Comparison of ENCODE assay signal across 8 cellular contexts in genomic region chr15:101723874-101724674, GRCh38. TPM values are rescaled to one million over a fixed set of nuclear protein-coding genes. Genes with fewer than 3 reads are reported as not detected.
DNase-seq lines count a peak whose midpoint lies in the region; ATAC-seq lines count a peak whose summit lies in the region.

TSS of gene TARS3 (minus strand) at chr15:101724473. CDS start at chr15:101724387, 86 bp downstream.

- peak; percentile 95 for DNase-seq in Ammon's horn (ENCODE audit: low spot score)
- peak; percentile 64 for DNase-seq in NCI-H510A (lab: John Stamatoyannopoulos, UW)
- peak; percentile 96 to 98 for DNase-seq in activated CD4-positive, alpha-beta T cell treated with anti-CD3 and anti-CD28 coated beads for 24 hours (ENCODE audit: low read depth in 2 of 2)
- DNase-seq in left colon, result peak; percentile 96 to 98
- peak; percentile 94 for DNase-seq in stimulated activated CD4-positive, alpha-beta T cell treated with anti-CD3 and anti-CD28 coated beads, Interleukin-1b, Interleukin-23, amount 100 ng/mL, for 48 hours

- H3K27ac ChIP-seq in cingulate gyrus (ENCODE audit: low read depth, low read length), result peak within 1 kb of the TSS; percentile 62

- intact Hi-C loops in left colon (cut with DNase I, micrococcal nuclease), result no loop called here

- peak; percentile 90 for ATAC-seq in GM19025 (IDR thresholded peaks at IDR 0.05; ENCODE audit: low read depth, unreplicated experiment)
- ATAC-seq in HG03280 (IDR thresholded peaks at IDR 0.05; ENCODE audit: unreplicated experiment), result peak; percentile 84
- peak; percentile 95 for ATAC-seq in left colon

RNA-seq across cellular contexts. Expression of gene TARS3, which starts in this region (rescaled TPM):
- 1 to 10 TPM; 6.8 to 9.1 TPM for total RNA-seq in left colon

Comparison
In these comparisons a context has a peak if more than half of its experiments do, and no peak if none do; other contexts are left out.
1. Peak in every context shown above with its lines: DNase-seq, ATAC-seq and H3K27ac ChIP-seq.